ENCODE assay signal across 11 cellular contexts in genomic region chrX:138710866-138711331, GRCh38. TPM values are rescaled to one million over a fixed set of nuclear protein-coding genes. Genes with fewer than 3 reads are reported as not detected.
DNase-seq lines count a peak whose midpoint lies in the region; ATAC-seq and TF ChIP-seq lines count a peak whose summit lies in the region.
"Had no signal": no experiment of that assay in that cellular context is flagged by ENCODE, and none has a peak within 500 bp of the region (broad histone marks: within the 10 kb centered on the region; RNA-seq: fewer than 3 reads in every experiment).

No MANE protein-coding gene starts in this region.

- H2BK120ac ChIP-seq in mesendoderm (ENCODE audit: low read depth, low read length) = no peak overlapping the region

- H3K9ac ChIP-seq in colonic mucosa (ENCODE audit: low read depth in 2 of 2, low read length in 2 of 2) (no peak overlapping the region), mesendoderm (ENCODE audit: low read length) (peak overlapping the region; percentile 84)

- intact Hi-C loops in colonic mucosa (cut with DNase I) = no loop called here

- H3K23ac ChIP-seq in mesendoderm (ENCODE audit: low read length) = no peak overlapping the region

- CTCF ChIA-PET in T-cell (lab: Charles Lee) = no interaction called here

- no peaks in the 10 kb centered on the region for H3K79me1 ChIP-seq in mesendoderm (ENCODE audit: low read length)

- no peak overlapping the region for H4K8ac ChIP-seq in mesendoderm (ENCODE audit: low read depth, low read length)

- H3K4ac ChIP-seq in mesendoderm (ENCODE audit: low read depth, low read length) = no peak overlapping the region

- POLR2A ChIA-PET in T-cell (lab: Charles Lee) = no interaction called here

- TF ChIP-seq CTCF in colonic mucosa (IDR thresholded peaks at IDR 0.05) = no peak
- no peak for TF ChIP-seq CTCF in thoracic aorta (IDR thresholded peaks at IDR 0.05)

- no peak overlapping the region for H2BK5ac ChIP-seq in mesendoderm (ENCODE audit: low read length)

- H3K27ac Mint-ChIP-seq in T-cell = no peak overlapping the region
- H3K27ac Mint-ChIP-seq: stimulated activated naive CD8-positive, alpha-beta T cell treated with anti-CD3 and anti-CD28 coated beads, Interleukin-15, Interleukin-2, amounts not matched to agents 100 ng/mL and 50 ng/mL, for 24 hours had no signal

- H3K4me3 Mint-ChIP-seq in T-cell = no peak overlapping the region
- H3K4me3 Mint-ChIP-seq: stimulated activated naive CD8-positive, alpha-beta T cell treated with anti-CD3 and anti-CD28 coated beads, Interleukin-15, Interleukin-2, amounts not matched to agents 100 ng/mL and 50 ng/mL, for 24 hours had no signal

- H3K18ac ChIP-seq in mesendoderm (ENCODE audit: low read length) = peak overlapping the region; percentile 88

- no peak overlapping the region for H2AK5ac ChIP-seq in mesendoderm (ENCODE audit: low read length)

- no peak for ATAC-seq in thoracic aorta (ENCODE audit: insufficient number of reproducible peaks, low FRiP score, low read depth)
- no peak for ATAC-seq in T-cell (replicated peaks in 1 of 4)
- ATAC-seq in GM21447 (IDR thresholded peaks at IDR 0.05; ENCODE audit: unreplicated experiment) = no peak

- H3K9me3 ChIP-seq in colonic mucosa (no peaks in the 10 kb centered on the region), thoracic aorta (no peaks in the 10 kb centered on the region)

- H3K56ac ChIP-seq in mesendoderm (ENCODE audit: low read length) = peak overlapping the region; percentile 91

- WGBS in mesendoderm (ENCODE audit: extremely low coverage, insufficient coverage, low lambda C conversion rate) = no CpG with 5 or more reads among the region's 49 CpGs

- no peaks in the 10 kb centered on the region for H3K36me3 ChIP-seq in colonic mucosa
- H3K36me3 ChIP-seq in mesendoderm (ENCODE audit: control insufficient read depth, insufficient read depth, low read length) = no peaks in the 10 kb centered on the region
- no peaks in the 10 kb centered on the region for H3K36me3 ChIP-seq in thoracic aorta

- peak overlapping the region; percentile 20 for H3K4me2 ChIP-seq in mesendoderm (ENCODE audit: low read length)

- peaks cover 0 to 6% (median 2%) of the 10 kb centered on the region in 3 donors for H3K4me1 Mint-ChIP-seq in T-cell

- no peaks in the 10 kb centered on the region for H3K9me3 Mint-ChIP-seq in T-cell
- H3K9me3 Mint-ChIP-seq: stimulated activated naive CD8-positive, alpha-beta T cell treated with anti-CD3 and anti-CD28 coated beads, Interleukin-15, Interleukin-2, amounts not matched to agents 100 ng/mL and 50 ng/mL, for 24 hours had no signal

- H3K27me3 Mint-ChIP-seq in T-cell = peaks cover 29 to 46% of the 10 kb centered on the region in 2 donors

- H2BK15ac ChIP-seq in mesendoderm (replicated peaks; ENCODE audit: low read depth) = no peak overlapping the region

- H3K79me2 ChIP-seq in mesendoderm (ENCODE audit: control insufficient read depth, insufficient read depth, low read length) = peaks cover 15% of the 10 kb centered on the region

- no peak overlapping the region for H4K5ac ChIP-seq in mesendoderm (ENCODE audit: low read length)

- DNase-seq in DMS53 (lab: John Stamatoyannopoulos, UW) (peak; percentile 48), DMS53 treated with DMSO at 0.1 percent for 48 hours (lab: John Stamatoyannopoulos, UW; ENCODE audit: unreplicated experiment) (no peak), colonic mucosa (no peak), mesendoderm (peak; percentile 46), thoracic aorta (ENCODE audit: low spot score) (no peak), T-cell (no peak), GM19240 (ENCODE audit: insufficient read length, low spot score) (no peak)
- DNase-seq: 8988T had no signal

- H3K27me3 ChIP-seq in colonic mucosa (peaks cover 3% of the 10 kb centered on the region), mesendoderm (ENCODE audit: insufficient read depth, low read length, poor library complexity) (no peaks in the 10 kb centered on the region), thoracic aorta (replicated peaks; ENCODE audit: insufficient read depth) (no peaks in the 10 kb centered on the region)

- H3K4me1 ChIP-seq in colonic mucosa (no peaks in the 10 kb centered on the region), mesendoderm (ENCODE audit: control insufficient read depth, low read depth, low read length) (no peaks in the 10 kb centered on the region), thoracic aorta (ENCODE audit: control insufficient read depth in 1 of 2, low read depth in 2 of 2) (peaks cover 0 to 14% of the 10 kb centered on the region in 2 donors)

- no peaks in the 10 kb centered on the region for H3K36me3 Mint-ChIP-seq in T-cell

- H3K4me3 ChIP-seq in colonic mucosa (peak overlapping the region; percentile 11), mesendoderm (ENCODE audit: low read length) (peak overlapping the region; percentile 71), thoracic aorta (peak overlapping the region; percentile 75)

- no peak overlapping the region for H3K27ac ChIP-seq in colonic mucosa
- H3K27ac ChIP-seq in mesendoderm (ENCODE audit: low read depth, low read length) = peak overlapping the region; percentile 58
- peak overlapping the region; percentile 63 to 69 for H3K27ac ChIP-seq in thoracic aorta
- H3K27ac ChIP-seq: epithelial cell of prostate had no signal

RNA-seq across cellular contexts. Expression of gene FGF13, which starts 0.6 kb away (rescaled TPM):
- total RNA-seq in colonic mucosa (1 to 10 TPM; 1.6 to 2.1 TPM), thoracic aorta (10 to 100 TPM; 18.3 to 21.3 TPM), T-cell (under 1 TPM in 1 of 5 donors, not detected in 4; 0.16 TPM)
- polyA plus RNA-seq in mesendoderm (2013, experiment 1 of 2) = 60.2 TPM
- polyA plus RNA-seq in mesendoderm (2013, experiment 2 of 2) = 61.5 TPM

Comparison
In these comparisons a context has a peak if more than half of its experiments do, and no peak if none do; other contexts are left out.
1. DNase-seq: peak in DMS53 (single experiment) and mesendoderm (single experiment); none in DMS53 treated with DMSO at 0.1 percent for 48 hours (single experiment), colonic mucosa (single experiment), thoracic aorta (single experiment), T-cell (0 of 34) and GM19240 (single experiment).
2. H3K4me3 ChIP-seq: peak in every context shown above with its lines; median percentile 75 in thoracic aorta; 71 in mesendoderm; 11 in colonic mucosa.
3. RNA of gene FGF13, which starts 0.6 kb away (total RNA-seq): 18.3 to 21.3 TPM in thoracic aorta; 1.6 to 2.1 TPM in colonic mucosa and 0.16 TPM in T-cell; every median in the first group is over 4 times any median in the second.